Comparison of ENCODE assay signal across 8 cellular contexts in the genomic region with DNA sequence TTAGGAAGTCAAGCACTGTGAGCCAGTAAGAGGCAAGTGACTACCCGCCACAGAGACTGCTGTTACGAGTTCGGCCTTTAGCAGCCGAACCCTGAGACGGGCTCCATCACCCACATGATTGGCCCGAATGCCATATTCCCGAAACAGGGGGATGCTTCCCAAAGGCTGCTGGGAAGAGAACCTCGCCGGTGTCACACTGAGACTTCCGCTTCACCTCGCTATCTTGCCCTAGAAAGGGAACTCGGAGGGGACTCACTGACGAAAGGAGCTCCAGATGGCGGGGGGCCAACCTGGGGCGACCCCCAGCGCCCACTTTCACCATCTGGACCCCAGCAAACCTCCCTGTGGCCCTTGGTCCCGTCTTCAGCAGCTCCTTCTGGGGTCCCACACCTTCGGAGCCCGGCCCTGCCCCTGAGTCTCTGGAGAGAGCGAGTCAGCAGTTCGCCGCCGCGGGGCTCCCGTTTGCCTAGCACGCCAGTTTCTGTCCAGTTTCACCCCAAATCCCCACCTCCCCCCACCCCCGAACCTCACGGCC. TPM values are rescaled to one million over a fixed set of nuclear protein-coding genes. Genes with fewer than 3 reads are reported as not detected.
DNase-seq lines count a peak whose midpoint lies in the region; ATAC-seq and TF ChIP-seq lines count a peak whose summit lies in the region.

No MANE protein-coding gene starts in this region.

- peaks cover 37% of the 10 kb centered on the region for H3K36me3 ChIP-seq in OCI-LY1 (ENCODE audit: insufficient read depth, low read length)

- DNase-seq in SKM-1 treated with dmso at 0.1 percent for 144 hours (lab: John Stamatoyannopoulos, UW; ENCODE audit: unreplicated experiment) = peak; percentile 32
- DNase-seq in SKM-1 (lab: John Stamatoyannopoulos, UW; ENCODE audit: unreplicated experiment) = no peak
- no peak for DNase-seq in astrocyte of the cerebellum (ENCODE audit: low read depth)
- DNase-seq in sciatic nerve (ENCODE audit: low spot score) = no peak
- DNase-seq in NCI-H82 treated with DMSO at 0.1 percent for 48 hours (lab: John Stamatoyannopoulos, UW; ENCODE audit: unreplicated experiment) = no peak

- H3K4me2 ChIP-seq in OCI-LY1 (ENCODE audit: low read length) = peak overlapping the region; percentile 69

- H2AFZ ChIP-seq in OCI-LY1 (ENCODE audit: low read length) = no peak overlapping the region

- no peaks in the 10 kb centered on the region for H4K20me1 ChIP-seq in OCI-LY1 (ENCODE audit: insufficient read depth, low read length)

- H3K79me2 ChIP-seq in OCI-LY1 (ENCODE audit: insufficient read depth, low read length) = no peaks in the 10 kb centered on the region

- no peaks in the 10 kb centered on the region for H3K9me3 ChIP-seq in OCI-LY1 (ENCODE audit: low read length)

- peaks cover 12% of the 10 kb centered on the region for H3K4me1 ChIP-seq in OCI-LY1 (ENCODE audit: insufficient read depth, low read length, severe bottlenecking)

- H3K4me3 ChIP-seq in OCI-LY1 (ENCODE audit: low read depth, low read length, poor library complexity, severe bottlenecking) (peak overlapping the region; percentile 95), astrocyte of the cerebellum (ENCODE audit: low read depth, low read length) (peak overlapping the region; percentile 79), iPS-11a (ENCODE audit: low read depth, low read length) (peak overlapping the region; percentile 62)

- peak overlapping the region; percentile 92 for H3K9ac ChIP-seq in OCI-LY1 (ENCODE audit: low read length)

- H3K27me3 ChIP-seq in OCI-LY1 (ENCODE audit: insufficient read depth, low read length) = no peaks in the 10 kb centered on the region

- peak overlapping the region; percentile 29 for H3K27ac ChIP-seq in OCI-LY1 (ENCODE audit: low read depth, low read length, poor library complexity, severe bottlenecking)

- no peaks in the 10 kb centered on the region for H3K9me2 ChIP-seq in OCI-LY1 (ENCODE audit: low read depth, low read length)

- ATAC-seq in HG02884 (IDR thresholded peaks at IDR 0.05; ENCODE audit: unreplicated experiment) (peak; percentile 39), sciatic nerve (peak; percentile 63)

- TF ChIP-seq CTCF in OCI-LY1 (IDR thresholded peaks at IDR 0.05; ENCODE audit: low read length) (no peak), astrocyte of the cerebellum (IDR thresholded peaks at IDR 0.05; ENCODE audit: low read depth, low read length, missing control alignments) (no peak)

- no peaks in the 10 kb centered on the region for H3F3A ChIP-seq in OCI-LY1 (ENCODE audit: insufficient read depth, low read length)

- in situ Hi-C loops in astrocyte of the cerebellum (cut with HindIII; ENCODE audit: low sequenced_read_pairs) = no loop called here

- intact Hi-C loops in sciatic nerve (cut with DNase I) = no loop called here

RNA-seq across cellular contexts. Expression of a gene that starts 0.5 kb away (rescaled TPM):
- total RNA-seq in sciatic nerve = 52.4 TPM

RNA-seq across cellular contexts. Expression of a gene that starts 31.2 kb away (rescaled TPM):
- total RNA-seq in sciatic nerve = 29.5 TPM
